Comparison of ENCODE assay signal across 24 cellular contexts in genomic region chr17:37255434-37255833, GRCh38.
"Had no signal": no experiment of that assay in that cellular context is flagged by ENCODE, and none has a peak within 500 bp of the region (broad histone marks: within the 10 kb centered on the region; RNA-seq: fewer than 3 reads in every experiment).

No MANE protein-coding gene starts in this region.

- H3K27me3 ChIP-seq: brain microvascular endothelial cell, cardiac muscle cell, SJCRH30 had no signal

- H3K9me3 ChIP-seq: SJCRH30 had no signal

- DNase-seq: activated CD4-positive, alpha-beta memory T cell treated with anti-CD3 and anti-CD28 coated beads for 36 hours; activated CD4-positive, alpha-beta T cell treated with anti-CD3 and anti-CD28 coated beads for 4 hours; activated CD4-positive, alpha-beta T cell treated with anti-CD3 and anti-CD28 coated beads, Interleukin-2, amount 50 U/mL, for 1 hour; activated CD8-positive, alpha-beta memory T cell treated with anti-CD3 and anti-CD28 coated beads, Interleukin-2, amount 50 U/mL, for 48 hours; activated effector memory CD4-positive, alpha-beta T cell treated with Interleukin-2 at 50 U/mL for 16 hours; activated naive CD4-positive, alpha-beta T cell treated with anti-CD3 and anti-CD28 coated beads, Interleukin-2, amount 10 ng/mL, durations not matched to agents 7 days and 5 days; activated naive CD8-positive, alpha-beta T cell treated with anti-CD3 and anti-CD28 coated beads, Interleukin-2, amount 50 U/mL, for 24 hours; activated T-cell treated with anti-CD3 and anti-CD28 coated beads, Interleukin-2, amount 50 U/mL, for 48 hours; brain microvascular endothelial cell; Karpas-422; KBM-7; NCI-H1105; NCI-H1417 treated with DMSO at 0.1 percent for 48 hours; NCI-H187 treated with DMSO at 0.1 percent for 48 hours; NCI-H2081; NCI-H345; NCI-H524 treated with DMSO at 0.1 percent for 48 hours; SHP77; SJCRH30; T1000 had no signal

- H3K4me3 ChIP-seq: cardiac muscle cell, SJCRH30, SK-N-MC had no signal

- H3K4me1 ChIP-seq: SJCRH30 had no signal

- H3K27ac ChIP-seq: brain microvascular endothelial cell, cardiac muscle cell, SJCRH30, SK-N-MC had no signal

- ATAC-seq: activated CD4-positive, CD25-positive, alpha-beta regulatory T cell treated with anti-CD3 and anti-CD28 coated beads, Interleukin-2, amount 50 U/mL, for 24 hours; activated naive CD8-positive, alpha-beta T cell treated with anti-CD3 and anti-CD28 coated beads, Interleukin-2, amount 50 U/mL, for 24 hours; Panc1 had no signal
